In the genomic region with DNA sequence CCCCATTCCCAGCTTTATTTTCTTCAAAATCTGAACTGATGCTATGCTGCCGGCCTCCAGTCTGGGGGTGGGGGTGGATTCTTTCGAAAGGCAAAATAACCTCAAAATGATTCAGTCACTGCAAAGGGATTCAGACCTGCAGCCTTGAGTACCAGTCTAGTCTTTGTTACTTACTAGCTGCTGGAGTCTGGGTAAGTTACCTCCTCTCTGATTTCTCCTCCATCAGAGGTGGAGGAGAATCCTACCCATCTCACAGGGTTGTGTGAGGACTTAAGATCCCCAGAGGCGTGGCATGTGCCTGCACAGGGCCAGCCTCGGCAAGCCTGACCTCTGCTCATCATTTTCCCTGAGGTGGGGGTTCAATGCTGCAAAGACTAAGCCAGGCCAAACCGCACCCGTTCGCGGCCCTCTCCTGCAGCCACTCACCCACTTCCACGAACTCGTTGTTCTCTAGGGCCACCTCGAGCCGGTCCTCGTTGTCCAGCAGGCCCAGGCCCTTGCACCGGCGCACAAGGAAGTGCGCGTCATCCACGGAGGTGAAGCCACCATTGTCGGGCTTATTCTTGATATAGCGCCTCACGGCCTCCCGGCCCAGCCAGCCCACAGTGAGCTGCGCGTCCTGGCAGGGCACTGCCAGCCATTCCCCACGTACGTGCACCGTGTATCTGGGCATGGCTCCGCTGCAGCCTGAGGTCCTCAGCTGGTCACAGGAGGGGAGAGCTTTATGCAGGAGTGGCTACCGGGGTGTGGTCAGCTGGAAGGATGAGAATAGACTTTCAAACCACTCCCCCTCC, we compare ENCODE assay signal across 1 cellular context.
TF ChIP-seq lines count a peak whose summit lies in the region.

No MANE protein-coding gene starts in this region.

TF ChIP-seq in HepG2, 621 proteins besides CTCF, POLR2A, EP300 and RAD21 (continued from another document):
- TF ChIP-seq, protein P1, sequence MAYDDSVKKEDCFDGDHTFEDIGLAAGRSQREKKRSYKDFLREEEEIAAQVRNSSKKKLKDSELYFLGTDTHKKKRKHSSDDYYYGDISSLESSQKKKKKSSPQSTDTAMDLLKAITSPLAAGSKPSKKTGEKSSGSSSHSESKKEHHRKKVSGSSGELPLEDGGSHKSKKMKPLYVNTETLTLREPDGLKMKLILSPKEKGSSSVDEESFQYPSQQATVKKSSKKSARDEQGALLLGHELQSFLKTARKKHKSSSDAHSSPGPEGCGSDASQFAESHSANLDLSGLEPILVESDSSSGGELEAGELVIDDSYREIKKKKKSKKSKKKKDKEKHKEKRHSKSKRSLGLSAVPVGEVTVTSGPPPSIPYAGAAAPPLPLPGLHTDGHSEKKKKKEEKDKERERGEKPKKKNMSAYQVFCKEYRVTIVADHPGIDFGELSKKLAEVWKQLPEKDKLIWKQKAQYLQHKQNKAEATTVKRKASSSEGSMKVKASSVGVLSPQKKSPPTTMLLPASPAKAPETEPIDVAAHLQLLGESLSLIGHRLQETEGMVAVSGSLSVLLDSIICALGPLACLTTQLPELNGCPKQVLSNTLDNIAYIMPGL (CRISPR knock-in tag; IDR thresholded peaks at IDR 0.05; ENCODE audit: borderline replicate concordance in 1 of 2, low read depth in 1 of 2), result peak in 1 of 2 experiments; percentile 7; a peak in 1 of 4 replicates
- TF ChIP-seq ZNF546 (CRISPR knock-in tag; conservative IDR thresholded peaks at IDR 0.05) (0 out of 2 replicates have a peak, but pooled peaks have one; percentile 12), NR1H2 (CRISPR knock-in tag; IDR thresholded peaks at IDR 0.05; ENCODE audit: borderline replicate concordance, low read depth) (no peak), HNF4A (CRISPR knock-in tag; IDR thresholded peaks at IDR 0.05) (no peak), ZNF317 (CRISPR knock-in tag; IDR thresholded peaks at IDR 0.05) (no peak), TRIM24 (CRISPR knock-in tag; IDR thresholded peaks at IDR 0.05) (0 out of 2 replicates have a peak, but pooled peaks have one; percentile 12), SOX13 (IDR thresholded peaks at IDR 0.05) (no peak), SOX13 (CRISPR knock-in tag; conservative IDR thresholded peaks at IDR 0.05 in 1 of 2, IDR thresholded peaks at IDR 0.05 in 1 of 2) (no peak), RXRB (CRISPR knock-in tag; IDR thresholded peaks at IDR 0.05; ENCODE audit: borderline replicate concordance) (no peak), SIX4 (CRISPR knock-in tag; IDR thresholded peaks at IDR 0.05) (no peak), PRMT3 (CRISPR knock-in tag; IDR thresholded peaks at IDR 0.05; ENCODE audit: borderline replicate concordance, low read depth) (0 out of 2 replicates have a peak, but pooled peaks have one; percentile 2), SMAD1 (CRISPR knock-in tag; IDR thresholded peaks at IDR 0.05; ENCODE audit: borderline replicate concordance, low read depth) (peak; percentile 14; the same call in 1 of the 2 replicates)
- TF ChIP-seq, protein P2, sequence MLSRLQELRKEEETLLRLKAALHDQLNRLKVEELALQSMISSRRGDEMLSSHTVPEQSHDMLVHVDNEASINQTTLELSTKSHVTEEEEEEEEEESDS (CRISPR knock-in tag; IDR thresholded peaks at IDR 0.05; ENCODE audit: borderline replicate concordance), result no peak
- TF ChIP-seq, protein P3, sequence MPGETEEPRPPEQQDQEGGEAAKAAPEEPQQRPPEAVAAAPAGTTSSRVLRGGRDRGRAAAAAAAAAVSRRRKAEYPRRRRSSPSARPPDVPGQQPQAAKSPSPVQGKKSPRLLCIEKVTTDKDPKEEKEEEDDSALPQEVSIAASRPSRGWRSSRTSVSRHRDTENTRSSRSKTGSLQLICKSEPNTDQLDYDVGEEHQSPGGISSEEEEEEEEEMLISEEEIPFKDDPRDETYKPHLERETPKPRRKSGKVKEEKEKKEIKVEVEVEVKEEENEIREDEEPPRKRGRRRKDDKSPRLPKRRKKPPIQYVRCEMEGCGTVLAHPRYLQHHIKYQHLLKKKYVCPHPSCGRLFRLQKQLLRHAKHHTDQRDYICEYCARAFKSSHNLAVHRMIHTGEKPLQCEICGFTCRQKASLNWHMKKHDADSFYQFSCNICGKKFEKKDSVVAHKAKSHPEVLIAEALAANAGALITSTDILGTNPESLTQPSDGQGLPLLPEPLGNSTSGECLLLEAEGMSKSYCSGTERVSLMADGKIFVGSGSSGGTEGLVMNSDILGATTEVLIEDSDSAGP (CRISPR knock-in tag; IDR thresholded peaks at IDR 0.05; ENCODE audit: borderline replicate concordance), result peak; percentile 53; the same call in 1 of the 2 replicates
- TF ChIP-seq, protein P4, sequence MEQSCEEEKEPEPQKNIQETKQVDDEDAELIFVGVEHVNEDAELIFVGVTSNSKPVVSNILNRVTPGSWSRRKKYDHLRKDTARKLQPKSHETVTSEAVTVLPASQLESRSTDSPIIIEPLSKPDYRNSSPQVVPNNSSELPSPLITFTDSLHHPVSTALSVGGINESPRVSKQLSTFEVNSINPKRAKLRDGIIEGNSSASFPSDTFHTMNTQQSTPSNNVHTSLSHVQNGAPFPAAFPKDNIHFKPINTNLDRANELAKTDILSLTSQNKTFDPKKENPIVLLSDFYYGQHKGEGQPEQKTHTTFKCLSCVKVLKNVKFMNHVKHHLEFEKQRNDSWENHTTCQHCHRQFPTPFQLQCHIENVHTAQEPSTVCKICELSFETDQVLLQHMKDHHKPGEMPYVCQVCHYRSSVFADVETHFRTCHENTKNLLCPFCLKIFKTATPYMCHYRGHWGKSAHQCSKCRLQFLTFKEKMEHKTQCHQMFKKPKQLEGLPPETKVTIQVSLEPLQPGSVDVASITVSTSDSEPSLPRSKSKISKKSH (CRISPR knock-in tag; IDR thresholded peaks at IDR 0.05; ENCODE audit: borderline replicate concordance), result 0 out of 2 replicates have a peak, but pooled peaks have one; percentile 43
- TF ChIP-seq, protein P5, sequence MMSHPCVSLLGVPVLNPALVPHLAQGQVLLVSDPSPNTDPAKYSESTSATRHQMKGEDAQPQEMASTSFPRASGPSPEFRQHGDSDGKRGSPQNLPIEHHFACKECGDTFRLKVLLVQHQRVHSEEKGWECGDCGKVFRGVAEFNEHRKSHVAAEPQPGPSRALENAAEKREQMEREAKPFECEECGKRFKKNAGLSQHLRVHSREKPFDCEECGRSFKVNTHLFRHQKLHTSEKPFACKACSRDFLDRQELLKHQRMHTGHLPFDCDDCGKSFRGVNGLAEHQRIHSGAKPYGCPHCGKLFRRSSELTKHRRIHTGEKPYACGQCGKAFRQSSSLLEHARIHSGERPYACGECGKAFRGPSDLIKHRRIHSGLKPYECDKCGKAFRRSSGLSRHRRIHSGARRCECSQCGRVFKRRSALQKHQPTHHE (CRISPR knock-in tag; IDR thresholded peaks at IDR 0.05; ENCODE audit: borderline replicate concordance), result no peak
